In the genomic region with DNA sequence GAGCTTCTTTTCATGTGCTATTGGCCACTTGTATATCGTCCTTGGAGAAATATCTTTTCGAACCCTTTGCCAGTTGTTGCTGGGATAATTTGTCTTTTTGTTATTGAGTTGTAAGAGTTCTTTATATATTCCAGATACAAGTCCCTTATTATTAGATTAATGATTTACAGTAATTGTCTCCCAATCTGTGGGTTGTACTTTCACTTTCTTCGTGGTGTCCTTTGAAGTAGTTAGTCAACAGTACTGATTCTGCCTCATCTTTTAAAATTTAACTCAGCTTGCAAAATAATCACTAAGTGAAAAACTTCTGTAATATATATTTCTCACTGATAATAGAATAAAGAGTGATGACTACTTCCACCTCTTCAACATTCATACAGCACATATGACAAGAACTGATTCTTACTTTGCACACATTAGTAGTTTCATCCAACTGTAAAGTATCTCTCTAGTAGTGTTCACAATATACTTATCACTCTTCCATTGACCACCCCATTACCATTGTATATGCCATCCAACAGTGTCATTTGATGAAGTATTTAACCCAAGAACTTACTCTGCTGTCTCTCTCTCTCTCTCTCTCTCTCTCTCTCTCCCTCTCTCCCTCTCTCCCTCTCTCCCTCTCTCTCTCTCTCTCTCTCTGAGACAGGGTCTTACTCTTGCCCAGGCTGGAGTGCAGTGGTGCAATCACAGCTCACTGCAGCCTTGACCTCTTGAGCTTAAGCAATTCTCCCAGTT, we compare ENCODE assay signal across 20 cellular contexts.
A peak's percentile ranks its signal among the peaks of the same experiment; 100 is the strongest.
DNase-seq lines count a peak whose midpoint lies in the region; ATAC-seq and TF ChIP-seq lines count a peak whose summit lies in the region.
"Had no signal": no experiment of that assay in that cellular context is flagged by ENCODE, and none has a peak within 500 bp of the region (broad histone marks: within the 10 kb centered on the region; RNA-seq: fewer than 3 reads in every experiment).

No MANE protein-coding gene starts in this region.

- 55% methylated on average over 3 of the region's 3 CpGs for WGBS in right lobe of liver (ENCODE audit: insufficient coverage, low coverage, low lambda C conversion rate, missing lambda C conversion rate)

- ATAC-seq in GM19025 (IDR thresholded peaks at IDR 0.05; ENCODE audit: low read depth, unreplicated experiment) (peak; percentile 48), HG02623 (IDR thresholded peaks at IDR 0.05; ENCODE audit: unreplicated experiment) (peak; percentile 38), HG03460 (IDR thresholded peaks at IDR 0.05; ENCODE audit: unreplicated experiment) (peak; percentile 62), right lobe of liver (peak; percentile 68 to 94 (median 86)), Right ventricle myocardium superior (ENCODE audit: poor library complexity) (no peak), GM19395 (IDR thresholded peaks at IDR 0.05; ENCODE audit: unreplicated experiment) (no peak), GM21528 (IDR thresholded peaks at IDR 0.05; ENCODE audit: low FRiP score, unreplicated experiment) (no peak)
- ATAC-seq: activated T-cell treated with anti-CD3 and anti-CD28 coated beads, Interleukin-2, amount 50 U/mL, for 72 hours; heart left ventricle had no signal

- H3K36me3 ChIP-seq in right lobe of liver, result no peaks in the 10 kb centered on the region

- no peaks in the 10 kb centered on the region for H3K9me3 ChIP-seq in right lobe of liver
- H3K9me3 ChIP-seq: suprapubic skin had no signal

- intact Hi-C loops in right lobe of liver (cut with DNase I) (no loop called here), Right ventricle myocardium superior (cut with DNase I) (no loop called here)

- no peaks in the 10 kb centered on the region for H3K27me3 ChIP-seq in right lobe of liver
- H3K27me3 ChIP-seq: heart left ventricle, suprapubic skin had no signal

- DNase-seq in right lobe of liver, result peak in 2 of 3 donors; percentile 48 to 56
- DNase-seq in Right ventricle myocardium superior, result no peak
- DNase-seq: activated CD4-positive, alpha-beta T cell treated with anti-CD3 and anti-CD28 coated beads for 1 hour; activated T-cell treated with anti-CD3 and anti-CD28 coated beads, Interleukin-2, amount 50 U/mL, for 72 hours; CD4-positive, alpha-beta memory T cell; DMS79 treated with DMSO at 0.1 percent for 48 hours; heart left ventricle; HFFc6; KBM-7; MV-4-11; NCI-H187; NCI-H2227 treated with DMSO at 0.1 percent for 48 hours; T1000 had no signal

- no peak for TF ChIP-seq POLR2A in right lobe of liver (IDR thresholded peaks at IDR 0.05)

- H3K27ac ChIP-seq in right lobe of liver, result peak overlapping the region in 1 of 3 donors; percentile 29
- H3K27ac ChIP-seq: heart left ventricle, SK-N-MC, suprapubic skin had no signal

- peaks cover 0 to 20% (median 5%) of the 10 kb centered on the region in 4 donors for H3K4me1 ChIP-seq in right lobe of liver
- H3K4me1 ChIP-seq: heart left ventricle, suprapubic skin had no signal

- H3K4me3 ChIP-seq in right lobe of liver, result no peak overlapping the region
- H3K4me3 ChIP-seq: heart left ventricle, SK-N-MC, suprapubic skin had no signal

- no peak for TF ChIP-seq CTCF in right lobe of liver (IDR thresholded peaks at IDR 0.05)

Comparison
In these comparisons a context has a peak if more than half of its experiments do, and no peak if none do; other contexts are left out.
1. ATAC-seq: peak in GM19025 (single experiment), HG02623 (single experiment), HG03460 (single experiment) and right lobe of liver (4 of 4); none in Right ventricle myocardium superior (single experiment), GM19395 (single experiment) and GM21528 (single experiment).